ENCODE assay signal across 1 cellular context in genomic region chr21:42523211-42523610, GRCh38.
TF ChIP-seq lines count a peak whose summit lies in the region.

No MANE protein-coding gene starts in this region.

TF ChIP-seq in H1, 55 proteins besides CTCF, POLR2A, EP300 and RAD21:
- TF ChIP-seq TBP (IDR thresholded peaks at IDR 0.05; ENCODE audit: low read depth, low read length), result no peak
- no peak for TF ChIP-seq ATF2 (IDR thresholded peaks at IDR 0.05; ENCODE audit: low read length)
TF ChIP-seq in H1: peak in this region for 0.
